In the genomic region with DNA sequence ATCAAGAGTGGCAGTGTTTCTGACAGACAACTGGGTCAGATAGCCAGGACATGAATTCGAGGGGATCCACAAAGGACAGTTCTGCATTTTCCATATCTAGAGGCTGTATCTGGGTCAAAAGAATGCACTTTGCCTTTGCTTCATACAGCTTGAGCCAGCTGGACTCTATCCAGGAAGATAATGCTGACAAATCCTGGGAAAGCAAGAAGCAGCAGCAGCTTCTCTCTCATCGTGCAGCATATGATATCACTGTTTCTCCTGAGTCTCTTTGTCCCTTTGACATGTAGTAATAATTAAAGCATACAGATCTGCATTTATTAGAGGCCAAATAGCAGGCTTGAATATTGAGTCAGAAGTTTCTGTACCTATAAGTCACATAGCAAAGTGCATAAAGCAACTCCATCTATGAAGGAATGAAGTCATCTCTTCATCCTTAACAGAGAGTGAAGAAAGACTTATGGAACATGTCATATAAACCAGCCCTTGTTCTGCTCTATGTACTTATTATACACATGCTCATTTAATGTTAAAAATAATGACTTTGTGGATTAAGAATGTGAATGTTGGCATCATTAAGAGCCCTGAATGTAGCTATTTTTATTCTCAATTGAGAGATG, we compare ENCODE assay signal across 21 cellular contexts.
A peak's percentile ranks its signal among the peaks of the same experiment; 100 is the strongest.
DNase-seq lines count a peak whose midpoint lies in the region; ATAC-seq and TF ChIP-seq lines count a peak whose summit lies in the region.
"Had no signal": no experiment of that assay in that cellular context is flagged by ENCODE, and none has a peak within 500 bp of the region (broad histone marks: within the 10 kb centered on the region; RNA-seq: fewer than 3 reads in every experiment).

No MANE protein-coding gene starts in this region.

- H3K4me1 Mint-ChIP-seq in mesothelial cell of epicardium, result peaks cover 52% of the 10 kb centered on the region
- H3K4me1 Mint-ChIP-seq: activated CD8-positive, alpha-beta memory T cell treated with anti-CD3 and anti-CD28 coated beads, Interleukin-2, amount 10 ng/mL, durations not matched to agents 7 days and 5 days; CD4-positive, CD25-positive, alpha-beta regulatory T cell; immature natural killer cell; stimulated activated effector memory CD8-positive, alpha-beta T cell treated with anti-CD3 and anti-CD28 coated beads, Interleukin-12 subunit alpha, Interleukin-12 subunit beta, amount 100 ng/mL, for 72 hours had no signal

- DNase-seq in NCI-H1105 treated with DMSO at 0.1 percent for 48 hours (lab: John Stamatoyannopoulos, UW), result peak; percentile 17
- DNase-seq in NCI-H1105 (lab: John Stamatoyannopoulos, UW), result no peak
- peak; percentile 8 for DNase-seq in RKO (ENCODE audit: low spot score)
- DNase-seq in dermis blood vessel endothelial cell, result peak; percentile 31
- no peak for DNase-seq in mesothelial cell of epicardium (ENCODE audit: low spot score in 2 of 2, unreplicated experiment in 2 of 2)
- no peak for DNase-seq in NK-92 treated with Interleukin-12 subunit alpha and Interleukin-12 subunit beta, amount 100 ng/mL, for 24 hours (lab: John Stamatoyannopoulos, UW)
- no peak for DNase-seq in HPDE6-E6E7 (ENCODE audit: extremely low spot score)
- DNase-seq: 8988T; activated CD8-positive, alpha-beta memory T cell treated with anti-CD3 and anti-CD28 coated beads, Interleukin-2, amount 10 ng/mL, durations not matched to agents 7 days and 5 days; activated gamma-delta T cell; CD4-positive, CD25-positive, alpha-beta regulatory T cell; endodermal cell; glutamatergic neuron; immature natural killer cell; NCI-H187 treated with DMSO at 0.1 percent for 48 hours; NCI-H748 treated with DMSO at 0.1 percent for 48 hours; trophoblast cell had no signal

- TF ChIP-seq CTCF in mesothelial cell of epicardium (IDR thresholded peaks at IDR 0.05; ENCODE audit: unreplicated experiment), result no peak
- no peak for TF ChIP-seq CTCF in gastroesophageal sphincter (IDR thresholded peaks at IDR 0.05)

- H3K27ac Mint-ChIP-seq in mesothelial cell of epicardium, result peak overlapping the region; percentile 17
- H3K27ac Mint-ChIP-seq: activated CD8-positive, alpha-beta memory T cell treated with anti-CD3 and anti-CD28 coated beads, Interleukin-2, amount 10 ng/mL, durations not matched to agents 7 days and 5 days; CD4-positive, CD25-positive, alpha-beta regulatory T cell; endodermal cell; immature natural killer cell; stimulated activated effector memory CD8-positive, alpha-beta T cell treated with anti-CD3 and anti-CD28 coated beads, Interleukin-12 subunit alpha, Interleukin-12 subunit beta, amount 100 ng/mL, for 72 hours; T-helper 1 cell treated with Interleukin-12 subunit alpha and Interleukin-12 subunit beta and Interleukin-4 antibody, amounts not matched to agents 30 μg/mL and 1 μg/mL, for 36 hours had no signal

- no peaks in the 10 kb centered on the region for H3K36me3 ChIP-seq in gastroesophageal sphincter
- H3K36me3 ChIP-seq: neutrophil had no signal

- TF ChIP-seq POLR2A in gastroesophageal sphincter (IDR thresholded peaks at IDR 0.05), result no peak

- no peak overlapping the region for H3K4me3 Mint-ChIP-seq in mesothelial cell of epicardium
- H3K4me3 Mint-ChIP-seq: activated CD8-positive, alpha-beta memory T cell treated with anti-CD3 and anti-CD28 coated beads, Interleukin-2, amount 10 ng/mL, durations not matched to agents 7 days and 5 days; CD4-positive, CD25-positive, alpha-beta regulatory T cell; endodermal cell; immature natural killer cell; stimulated activated effector memory CD8-positive, alpha-beta T cell treated with anti-CD3 and anti-CD28 coated beads, Interleukin-12 subunit alpha, Interleukin-12 subunit beta, amount 100 ng/mL, for 72 hours; T-helper 1 cell treated with Interleukin-12 subunit alpha and Interleukin-12 subunit beta and Interleukin-4 antibody, amounts not matched to agents 30 μg/mL and 1 μg/mL, for 36 hours had no signal

- H3K27me3 Mint-ChIP-seq in mesothelial cell of epicardium (ENCODE audit: low read depth), result no peaks in the 10 kb centered on the region
- H3K27me3 Mint-ChIP-seq: activated CD8-positive, alpha-beta memory T cell treated with anti-CD3 and anti-CD28 coated beads, Interleukin-2, amount 10 ng/mL, durations not matched to agents 7 days and 5 days; CD4-positive, CD25-positive, alpha-beta regulatory T cell had no signal

- H3K4me3 ChIP-seq in gastroesophageal sphincter, result no peak overlapping the region

- H3K36me3 Mint-ChIP-seq in mesothelial cell of epicardium, result no peaks in the 10 kb centered on the region
- H3K36me3 Mint-ChIP-seq: activated CD8-positive, alpha-beta memory T cell treated with anti-CD3 and anti-CD28 coated beads, Interleukin-2, amount 10 ng/mL, durations not matched to agents 7 days and 5 days; CD4-positive, CD25-positive, alpha-beta regulatory T cell; immature natural killer cell; stimulated activated effector memory CD8-positive, alpha-beta T cell treated with anti-CD3 and anti-CD28 coated beads, Interleukin-12 subunit alpha, Interleukin-12 subunit beta, amount 100 ng/mL, for 72 hours had no signal

- WGBS in gastroesophageal sphincter (ENCODE audit: low coverage in 1 of 2), 2 donors, result 3 to 7% methylated on average over 2 of the region's 2 CpGs

- no peak for TF ChIP-seq EP300 in gastroesophageal sphincter (IDR thresholded peaks at IDR 0.05)

- H3K27me3 ChIP-seq in gastroesophageal sphincter, result no peaks in the 10 kb centered on the region
- H3K27me3 ChIP-seq: neutrophil had no signal

- H3K9me3 Mint-ChIP-seq in mesothelial cell of epicardium, result peaks cover 7% of the 10 kb centered on the region
- H3K9me3 Mint-ChIP-seq: endodermal cell; T-helper 1 cell treated with Interleukin-12 subunit alpha and Interleukin-12 subunit beta and Interleukin-4 antibody, amounts not matched to agents 30 μg/mL and 1 μg/mL, for 36 hours had no signal

- no peak for ATAC-seq in gastroesophageal sphincter
- ATAC-seq: activated CD8-positive, alpha-beta memory T cell treated with anti-CD3 and anti-CD28 coated beads, Interleukin-2, amount 10 ng/mL, durations not matched to agents 7 days and 5 days; stimulated activated effector memory CD8-positive, alpha-beta T cell treated with anti-CD3 and anti-CD28 coated beads, Interleukin-12 subunit alpha, Interleukin-12 subunit beta, amount 100 ng/mL, for 72 hours had no signal

- no peak overlapping the region for H3K27ac ChIP-seq in gastroesophageal sphincter
- H3K27ac ChIP-seq: neutrophil had no signal

- no peaks in the 10 kb centered on the region for H3K4me1 ChIP-seq in gastroesophageal sphincter

- H3K9me3 ChIP-seq in gastroesophageal sphincter, result no peaks in the 10 kb centered on the region
- H3K9me3 ChIP-seq: neutrophil had no signal

Comparison
In these comparisons a context has a peak if more than half of its experiments do, and no peak if none do; other contexts are left out.
1. DNase-seq: peak in NCI-H1105 treated with DMSO at 0.1 percent for 48 hours (single experiment), RKO (single experiment) and dermis blood vessel endothelial cell (single experiment); none in NCI-H1105 (single experiment), mesothelial cell of epicardium (0 of 2), NK-92 treated with Interleukin-12 subunit alpha and Interleukin-12 subunit beta, amount 100 ng/mL, for 24 hours (single experiment) and HPDE6-E6E7 (single experiment).